In genomic region chr7:141097430-141097829, GRCh38 we compare ENCODE assay signal across 1 cellular context.
TF ChIP-seq lines count a peak whose summit lies in the region.

No MANE protein-coding gene starts in this region.

TF ChIP-seq in H1, 55 proteins besides CTCF, POLR2A, EP300 and RAD21:
- no peak for TF ChIP-seq SUZ12 (IDR thresholded peaks at IDR 0.05; ENCODE audit: low read length)
